In genomic region chr2:190882831-190883582, GRCh38 we compare ENCODE assay signal across 8 cellular contexts. TPM values are rescaled to one million over a fixed set of nuclear protein-coding genes. Genes with fewer than 3 reads are reported as not detected.
DNase-seq lines count a peak whose midpoint lies in the region; ATAC-seq and TF ChIP-seq lines count a peak whose summit lies in the region.

No MANE protein-coding gene starts in this region.

- no peak for DNase-seq in activated T-cell treated with anti-CD3 and anti-CD28 coated beads, Interleukin-2, amount 50 U/mL, for 24 hours
- no peak for DNase-seq in activated T-cell treated with anti-CD3 and anti-CD28 coated beads for 4 hours
- DNase-seq in glutamatergic neuron: no peak
- DNase-seq in stimulated activated naive CD8-positive, alpha-beta T cell treated with anti-CD3 and anti-CD28 coated beads, Interleukin-15, amount 100 ng/mL, for 72 hours: no peak
- no peak for DNase-seq in NCI-H1436 (lab: John Stamatoyannopoulos, UW)
- DNase-seq in NCI-H1417 treated with DMSO at 0.1 percent for 48 hours (lab: John Stamatoyannopoulos, UW): no peak
- no peak for DNase-seq in NCI-H187 treated with DMSO at 0.1 percent for 48 hours (lab: John Stamatoyannopoulos, UW)

- H3K27me3 Mint-ChIP-seq in activated T-cell treated with anti-CD3 and anti-CD28 coated beads, Interleukin-2, amount 50 U/mL, for 24 hours: no peaks in the 10 kb centered on the region
- peaks cover 6% of the 10 kb centered on the region for H3K27me3 Mint-ChIP-seq in glutamatergic neuron (ENCODE audit: unreplicated experiment)
- no peaks in the 10 kb centered on the region for H3K27me3 Mint-ChIP-seq in stimulated activated naive CD8-positive, alpha-beta T cell treated with anti-CD3 and anti-CD28 coated beads, Interleukin-15, amount 100 ng/mL, for 72 hours

- H3K27ac ChIP-seq in VCaP: peak overlapping the region; percentile 87

- peaks cover 65% of the 10 kb centered on the region for H3K36me3 Mint-ChIP-seq in activated T-cell treated with anti-CD3 and anti-CD28 coated beads, Interleukin-2, amount 50 U/mL, for 24 hours (ENCODE audit: low read depth)
- H3K36me3 Mint-ChIP-seq in glutamatergic neuron (ENCODE audit: unreplicated experiment): no peaks in the 10 kb centered on the region

- H3K4me1 Mint-ChIP-seq in activated T-cell treated with anti-CD3 and anti-CD28 coated beads, Interleukin-2, amount 50 U/mL, for 24 hours (ENCODE audit: low read depth): peaks cover 47% of the 10 kb centered on the region
- peaks cover 17% of the 10 kb centered on the region for H3K4me1 Mint-ChIP-seq in glutamatergic neuron (ENCODE audit: low read depth, unreplicated experiment)
- H3K4me1 Mint-ChIP-seq in stimulated activated naive CD8-positive, alpha-beta T cell treated with anti-CD3 and anti-CD28 coated beads, Interleukin-15, amount 100 ng/mL, for 72 hours: peaks cover 50% of the 10 kb centered on the region

- peak overlapping the region; percentile 94 for H3K4me3 Mint-ChIP-seq in activated T-cell treated with anti-CD3 and anti-CD28 coated beads, Interleukin-2, amount 50 U/mL, for 24 hours
- H3K4me3 Mint-ChIP-seq in glutamatergic neuron (ENCODE audit: unreplicated experiment): peak overlapping the region; percentile 94
- H3K4me3 Mint-ChIP-seq in stimulated activated naive CD8-positive, alpha-beta T cell treated with anti-CD3 and anti-CD28 coated beads, Interleukin-15, amount 100 ng/mL, for 72 hours: peak overlapping the region; percentile 89 to 97

- H3K27ac Mint-ChIP-seq in activated T-cell treated with anti-CD3 and anti-CD28 coated beads, Interleukin-2, amount 50 U/mL, for 24 hours: peak overlapping the region; percentile 99
- H3K27ac Mint-ChIP-seq in glutamatergic neuron (ENCODE audit: unreplicated experiment): no peak overlapping the region
- peak overlapping the region; percentile 69 to 99 for H3K27ac Mint-ChIP-seq in stimulated activated naive CD8-positive, alpha-beta T cell treated with anti-CD3 and anti-CD28 coated beads, Interleukin-15, amount 100 ng/mL, for 72 hours

- ATAC-seq in stimulated activated naive CD8-positive, alpha-beta T cell treated with anti-CD3 and anti-CD28 coated beads, Interleukin-15, amount 100 ng/mL, for 72 hours: no peak

- TF ChIP-seq CTCF in VCaP (conservative IDR thresholded peaks at IDR 0.05): no peak
- no peak for TF ChIP-seq CTCF in glutamatergic neuron (IDR thresholded peaks at IDR 0.05; ENCODE audit: partially characterized antibody, unreplicated experiment)

- no peaks in the 10 kb centered on the region for H3K9me3 Mint-ChIP-seq in activated T-cell treated with anti-CD3 and anti-CD28 coated beads, Interleukin-2, amount 50 U/mL, for 24 hours
- peaks cover 15% of the 10 kb centered on the region for H3K9me3 Mint-ChIP-seq in glutamatergic neuron (ENCODE audit: unreplicated experiment)
- no peaks in the 10 kb centered on the region for H3K9me3 Mint-ChIP-seq in stimulated activated naive CD8-positive, alpha-beta T cell treated with anti-CD3 and anti-CD28 coated beads, Interleukin-15, amount 100 ng/mL, for 72 hours

RNA-seq across cellular contexts. Expression of gene GLS, which starts 2.4 kb away (rescaled TPM):
- total RNA-seq in glutamatergic neuron (ENCODE audit: unreplicated experiment): 120 TPM
